Comparison of ENCODE assay signal across 9 cellular contexts in the genomic region with DNA sequence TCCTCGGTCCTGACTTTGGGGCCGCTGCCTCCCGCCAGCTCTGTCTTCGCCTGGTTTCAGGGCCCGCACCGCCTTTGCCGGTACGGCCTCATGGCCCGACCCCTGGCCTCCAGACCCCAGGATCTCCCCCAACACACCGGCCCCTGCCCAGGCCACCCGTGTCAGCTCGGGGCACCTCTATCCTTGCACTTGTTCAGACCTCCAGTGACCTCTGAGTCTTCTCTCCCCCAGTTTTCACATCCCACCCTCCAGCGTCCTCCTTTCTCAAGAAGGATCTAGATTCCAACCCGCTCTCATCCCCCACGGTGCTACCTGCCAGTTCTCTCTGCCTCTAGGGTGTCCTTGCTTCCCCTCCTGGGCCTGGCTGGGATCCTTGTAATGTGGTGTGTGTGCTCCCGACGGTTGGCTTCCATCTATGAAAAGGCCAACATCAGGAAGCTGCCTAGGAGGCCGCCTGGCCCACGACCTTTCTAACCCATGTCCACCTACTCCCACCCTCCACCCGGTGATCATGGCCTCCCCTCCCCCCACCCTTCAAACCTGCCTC.
DNase-seq lines count a peak whose midpoint lies in the region; ATAC-seq and TF ChIP-seq lines count a peak whose summit lies in the region.
"Had no signal": no experiment of that assay in that cellular context is flagged by ENCODE, and none has a peak within 500 bp of the region (broad histone marks: within the 10 kb centered on the region; RNA-seq: fewer than 3 reads in every experiment).

No MANE protein-coding gene starts in this region.

- peak overlapping the region; percentile 63 to 94 (median 86) for H3K4me3 Mint-ChIP-seq in naive thymus-derived CD4-positive, alpha-beta T cell

- TF ChIP-seq CTCF in 22Rv1 (IDR thresholded peaks at IDR 0.05) (no peak), colonic mucosa (IDR thresholded peaks at IDR 0.05) (no peak)

- CTCF ChIA-PET in naive thymus-derived CD4-positive, alpha-beta T cell (lab: Charles Lee), result no interaction called here

- H3K36me3 ChIP-seq in HUES48 (ENCODE audit: control insufficient read depth, insufficient read depth, low read length) (no peaks in the 10 kb centered on the region), colonic mucosa (no peaks in the 10 kb centered on the region)
- H3K36me3 ChIP-seq in naive thymus-derived CD4-positive, alpha-beta T cell (ENCODE audit: control insufficient read depth in 2 of 3, insufficient read depth in 3 of 3, low read length in 3 of 3), result no peaks in the 10 kb centered on the region
- H3K36me3 ChIP-seq: WERI-Rb-1 had no signal

- H3K4me3 ChIP-seq in HUES48 (ENCODE audit: low read depth, low read length) (peak overlapping the region; percentile 74), colonic mucosa (peak overlapping the region; percentile 61)
- no peak overlapping the region for H3K4me3 ChIP-seq in naive thymus-derived CD4-positive, alpha-beta T cell (ENCODE audit: low read length)

- no peaks in the 10 kb centered on the region for H3K36me3 Mint-ChIP-seq in naive thymus-derived CD4-positive, alpha-beta T cell

- H3K4me1 ChIP-seq in HUES48 (ENCODE audit: control insufficient read depth, insufficient read depth, low read length) (peaks cover 18% of the 10 kb centered on the region), colonic mucosa (no peaks in the 10 kb centered on the region)
- peaks cover 0 to 6% of the 10 kb centered on the region in 2 donors for H3K4me1 ChIP-seq in naive thymus-derived CD4-positive, alpha-beta T cell (ENCODE audit: control insufficient read depth in 2 of 2, insufficient read depth in 2 of 2, low read length in 2 of 2)

- peaks cover 49 to 68% (median 55%) of the 10 kb centered on the region in 5 donors for H3K27me3 Mint-ChIP-seq in naive thymus-derived CD4-positive, alpha-beta T cell

- intact Hi-C loops in colonic mucosa (cut with DNase I), result no loop called here
- intact Hi-C loops in naive thymus-derived CD4-positive, alpha-beta T cell (cut with micrococcal nuclease), result no loop called here

- peaks cover 45% of the 10 kb centered on the region for H3K27me3 ChIP-seq in HUES48 (ENCODE audit: control insufficient read depth, insufficient read depth, low read length)
- no peaks in the 10 kb centered on the region for H3K27me3 ChIP-seq in colonic mucosa
- peaks cover 3 to 5% of the 10 kb centered on the region in 2 donors for H3K27me3 ChIP-seq in naive thymus-derived CD4-positive, alpha-beta T cell (ENCODE audit: control insufficient read depth in 2 of 2, insufficient read depth in 2 of 2, low read length in 2 of 2)

- POLR2A ChIA-PET in naive thymus-derived CD4-positive, alpha-beta T cell (lab: Charles Lee), result no interaction called here

- H3K27ac ChIP-seq in 22Rv1 (peak overlapping the region; percentile 54; the same call in 1 of the 2 replicates), HUES48 (ENCODE audit: low read depth, low read length) (no peak overlapping the region), colonic mucosa (peak overlapping the region; percentile 92)
- no peak overlapping the region for H3K27ac ChIP-seq in naive thymus-derived CD4-positive, alpha-beta T cell (ENCODE audit: low read depth, low read length)
- H3K27ac ChIP-seq: WERI-Rb-1 had no signal

- DNase-seq in colonic mucosa (no peak), germinal center (ENCODE audit: low spot score) (no peak), mesenteric fat pad (ENCODE audit: low spot score) (no peak)
- DNase-seq in naive thymus-derived CD4-positive, alpha-beta T cell, result no peak
- DNase-seq: WERI-Rb-1 had no signal

- no peak for ATAC-seq in naive thymus-derived CD4-positive, alpha-beta T cell
- ATAC-seq in esophagus mucosa (no peak), HG03045 (IDR thresholded peaks at IDR 0.05; ENCODE audit: unreplicated experiment) (no peak)

- H3K9ac ChIP-seq in HUES48 (ENCODE audit: low read depth, low read length), result no peak overlapping the region
- peak overlapping the region in 1 of 2 donors; percentile 53 for H3K9ac ChIP-seq in colonic mucosa (ENCODE audit: low read depth in 2 of 2, low read length in 2 of 2)

- H3K9me3 ChIP-seq in HUES48 (ENCODE audit: control insufficient read depth, insufficient read depth, low read length) (no peaks in the 10 kb centered on the region), colonic mucosa (no peaks in the 10 kb centered on the region)
- H3K9me3 ChIP-seq in naive thymus-derived CD4-positive, alpha-beta T cell (ENCODE audit: control insufficient read depth in 2 of 3, low read length in 3 of 3), result no peaks in the 10 kb centered on the region

- H3K27ac Mint-ChIP-seq in naive thymus-derived CD4-positive, alpha-beta T cell, result no peak overlapping the region

- peaks cover 13 to 20% (median 17%) of the 10 kb centered on the region in 7 donors for H3K4me1 Mint-ChIP-seq in naive thymus-derived CD4-positive, alpha-beta T cell

- H3K9me3 Mint-ChIP-seq in naive thymus-derived CD4-positive, alpha-beta T cell, result no peaks in the 10 kb centered on the region

Comparison
In these comparisons a context has a peak if more than half of its experiments do, and no peak if none do; other contexts are left out.
1. H3K27ac ChIP-seq: peak in 22Rv1 (single experiment) and colonic mucosa (single experiment); none in HUES48 (single experiment) and naive thymus-derived CD4-positive, alpha-beta T cell (single experiment).